ENCODE assay signal across 21 cellular contexts in genomic region chr9:93644397-93645088, GRCh38.
DNase-seq lines count a peak whose midpoint lies in the region; ATAC-seq and TF ChIP-seq lines count a peak whose summit lies in the region.
"Had no signal": no experiment of that assay in that cellular context is flagged by ENCODE, and none has a peak within 500 bp of the region (broad histone marks: within the 10 kb centered on the region; RNA-seq: fewer than 3 reads in every experiment).

No MANE protein-coding gene starts in this region.

- no peak overlapping the region for H4K12ac ChIP-seq in trophoblast cell (ENCODE audit: low read depth, low read length)

- H3K36me3 Mint-ChIP-seq in CD14-positive monocyte: peaks cover 78 to 86% of the 10 kb centered on the region in 2 donors

- H4K91ac ChIP-seq in trophoblast cell (ENCODE audit: low read depth, low read length): no peak overlapping the region

- H3K27me3 ChIP-seq in trophoblast cell (ENCODE audit: insufficient read depth, low read length) (no peaks in the 10 kb centered on the region), mesendoderm (ENCODE audit: insufficient read depth, low read length, poor library complexity) (no peaks in the 10 kb centered on the region)
- H3K27me3 ChIP-seq: body of pancreas, testis had no signal

- no peak overlapping the region for H2AFZ ChIP-seq in trophoblast cell (ENCODE audit: insufficient read depth, low read length, poor library complexity)

- H3K9ac ChIP-seq in trophoblast cell (ENCODE audit: low read length) (no peak overlapping the region), mesendoderm (ENCODE audit: low read length) (no peak overlapping the region)
- H3K9ac ChIP-seq: SK-N-SH had no signal

- peaks cover 20 to 27% of the 10 kb centered on the region in 2 experiments for H3K36me3 ChIP-seq in trophoblast cell (ENCODE audit: control insufficient read depth in 1 of 2, insufficient read depth in 2 of 2, low read length in 2 of 2)
- peaks cover 3% of the 10 kb centered on the region for H3K36me3 ChIP-seq in mesendoderm (ENCODE audit: control insufficient read depth, insufficient read depth, low read length)

- peak overlapping the region in 1 of 7 donors; percentile 54 for H3K27ac Mint-ChIP-seq in CD14-positive monocyte
- H3K27ac Mint-ChIP-seq: naive B cell had no signal

- no peaks in the 10 kb centered on the region for H3K9me3 ChIP-seq in trophoblast cell (ENCODE audit: insufficient read depth, low read depth, low read length)
- H3K9me3 ChIP-seq: body of pancreas, SK-N-SH, testis had no signal

- H3K4me1 Mint-ChIP-seq in CD14-positive monocyte: no peaks in the 10 kb centered on the region
- H3K4me1 Mint-ChIP-seq: naive B cell had no signal

- no peak overlapping the region for H3K23ac ChIP-seq in trophoblast cell (ENCODE audit: low read length)
- no peak overlapping the region for H3K23ac ChIP-seq in mesendoderm (ENCODE audit: low read length)

- peak; percentile 2 for DNase-seq in 8988T
- peak; percentile 29 for DNase-seq in CD14-positive monocyte (ENCODE audit: low spot score)
- DNase-seq in coronary artery (ENCODE audit: low spot score): peak; percentile 52
- peak; percentile 24 to 31 for DNase-seq in trophoblast cell
- DNase-seq in GOT3 (lab: John Stamatoyannopoulos, UW): no peak
- DNase-seq in mesendoderm: no peak
- DNase-seq: activated naive CD4-positive, alpha-beta T cell treated with Interleukin-2 at 50 U/mL for 16 hours; AML-193; DND-41; IMR-90; MM.1S; naive B cell; NCI-H1694; NCI-H2227 treated with DMSO at 0.1 percent for 48 hours; SK-N-SH; T-helper 9 cell; testis had no signal

- intact Hi-C loops in CD14-positive monocyte (cut with micrococcal nuclease): no loop called here

- H3K4me3 ChIP-seq in coronary artery (no peak overlapping the region), trophoblast cell (ENCODE audit: low read depth, low read length) (no peak overlapping the region), mesendoderm (ENCODE audit: low read length) (no peak overlapping the region)
- H3K4me3 ChIP-seq: body of pancreas, lung, testis had no signal

- H2AK5ac ChIP-seq in trophoblast cell (ENCODE audit: low read length): no peak overlapping the region
- H2AK5ac ChIP-seq in mesendoderm (ENCODE audit: low read length): no peak overlapping the region

- H3K79me1 ChIP-seq in trophoblast cell (ENCODE audit: low read length): no peaks in the 10 kb centered on the region
- no peaks in the 10 kb centered on the region for H3K79me1 ChIP-seq in mesendoderm (ENCODE audit: low read length)

- no CpG with 5 or more reads among the region's 12 CpGs for WGBS in trophoblast cell (ENCODE audit: extremely low coverage, insufficient coverage, insufficient read length)
- WGBS in mesendoderm (ENCODE audit: extremely low coverage, insufficient coverage, low lambda C conversion rate): no CpG with 5 or more reads among the region's 12 CpGs

- H3K4me2 ChIP-seq in trophoblast cell (ENCODE audit: low read length): no peak overlapping the region
- no peak overlapping the region for H3K4me2 ChIP-seq in mesendoderm (ENCODE audit: low read length)
- H3K4me2 ChIP-seq: SK-N-SH had no signal

- H3K4me1 ChIP-seq in trophoblast cell (ENCODE audit: control insufficient read depth in 1 of 2, insufficient read depth in 2 of 2, low read length in 2 of 2): peaks cover 0 to 2% of the 10 kb centered on the region in 2 experiments
- H3K4me1 ChIP-seq in mesendoderm (ENCODE audit: control insufficient read depth, low read depth, low read length): no peaks in the 10 kb centered on the region
- H3K4me1 ChIP-seq: body of pancreas, testis had no signal

- H2BK15ac ChIP-seq in mesendoderm (replicated peaks; ENCODE audit: low read depth): no peak overlapping the region

- H4K8ac ChIP-seq in trophoblast cell (ENCODE audit: low read depth, low read length) (no peak overlapping the region), mesendoderm (ENCODE audit: low read depth, low read length) (no peak overlapping the region)

- H3K4me3 Mint-ChIP-seq in CD14-positive monocyte: no peak overlapping the region
- H3K4me3 Mint-ChIP-seq: naive B cell had no signal

- no peak overlapping the region for H3K27ac ChIP-seq in coronary artery
- H3K27ac ChIP-seq in trophoblast cell (ENCODE audit: low read depth, low read length): no peak overlapping the region
- no peak overlapping the region for H3K27ac ChIP-seq in mesendoderm (ENCODE audit: low read depth, low read length)
- H3K27ac ChIP-seq: body of pancreas, HL-60, testis had no signal

- no peak overlapping the region for H3K4ac ChIP-seq in trophoblast cell (ENCODE audit: low read depth, low read length)
- no peak overlapping the region for H3K4ac ChIP-seq in mesendoderm (ENCODE audit: low read depth, low read length)

- H3K27me3 Mint-ChIP-seq in CD14-positive monocyte (ENCODE audit: low read depth in 3 of 3): no peaks in the 10 kb centered on the region
- H3K27me3 Mint-ChIP-seq: naive B cell had no signal

- H2BK12ac ChIP-seq in trophoblast cell (ENCODE audit: low read length): no peak overlapping the region

- H2BK120ac ChIP-seq in trophoblast cell (ENCODE audit: insufficient read depth, low read length, poor library complexity) (no peak overlapping the region), mesendoderm (ENCODE audit: low read depth, low read length) (no peak overlapping the region)

- TF ChIP-seq CTCF in CD14-positive monocyte (IDR thresholded peaks at IDR 0.05) (no peak), coronary artery (IDR thresholded peaks at IDR 0.05) (no peak)

- no peaks in the 10 kb centered on the region for H3K9me3 Mint-ChIP-seq in CD14-positive monocyte
- H3K9me3 Mint-ChIP-seq: naive B cell had no signal

- H2BK5ac ChIP-seq in trophoblast cell (ENCODE audit: low read depth, low read length, poor library complexity) (no peak overlapping the region), mesendoderm (ENCODE audit: low read length) (no peak overlapping the region)

- no peak overlapping the region for H4K5ac ChIP-seq in mesendoderm (ENCODE audit: low read length)

- no peak overlapping the region for H3K14ac ChIP-seq in trophoblast cell (ENCODE audit: low read length)

- ATAC-seq in HG03045 (IDR thresholded peaks at IDR 0.05; ENCODE audit: unreplicated experiment): no peak
- ATAC-seq: body of pancreas had no signal

- H3K18ac ChIP-seq in trophoblast cell (ENCODE audit: low read length) (no peak overlapping the region), mesendoderm (ENCODE audit: low read length) (no peak overlapping the region)

- H3K79me2 ChIP-seq in trophoblast cell (ENCODE audit: control insufficient read depth, insufficient read depth, low read length, poor library complexity) (no peaks in the 10 kb centered on the region), mesendoderm (ENCODE audit: control insufficient read depth, insufficient read depth, low read length) (no peaks in the 10 kb centered on the region)

- H3K56ac ChIP-seq in mesendoderm (ENCODE audit: low read length): no peak overlapping the region

Comparison
In these comparisons a context has a peak if more than half of its experiments do, and no peak if none do; other contexts are left out.
1. DNase-seq: peak in 8988T (single experiment), CD14-positive monocyte (single experiment), coronary artery (single experiment) and trophoblast cell (2 of 2); none in GOT3 (single experiment) and mesendoderm (single experiment).